8 cellular contexts compared by ENCODE assay signal in the genomic region with DNA sequence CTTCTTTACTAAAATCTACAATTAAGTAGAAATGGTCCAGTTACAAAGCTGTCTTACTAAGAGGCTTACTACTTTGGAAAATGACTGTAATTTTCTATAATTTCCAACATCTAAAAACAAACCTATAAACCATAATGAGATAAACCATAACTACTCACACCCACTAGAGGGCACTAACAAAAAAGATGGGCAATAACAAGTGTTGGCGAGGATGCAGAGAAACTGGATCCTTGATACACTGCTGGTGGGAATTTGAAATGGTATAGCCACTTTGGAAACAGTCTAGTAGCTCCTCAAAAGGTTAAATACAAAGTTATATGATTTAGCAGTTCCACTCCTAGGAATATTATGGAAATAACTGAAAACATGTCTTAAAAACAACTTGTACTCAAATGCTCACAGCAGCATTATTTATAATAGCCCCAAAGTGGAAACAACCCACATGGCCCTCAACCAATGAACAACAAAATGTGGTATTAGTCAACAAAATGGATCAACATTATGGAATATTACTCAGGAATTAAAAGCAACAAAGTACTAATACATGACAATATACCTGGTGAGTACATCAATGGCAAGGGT. TPM values are rescaled to one million over a fixed set of nuclear protein-coding genes. Genes with fewer than 3 reads are reported as not detected.
DNase-seq lines count a peak whose midpoint lies in the region; ATAC-seq and TF ChIP-seq lines count a peak whose summit lies in the region.

No MANE protein-coding gene starts in this region.

- DNase-seq in H9, result no peak
- DNase-seq in WERI-Rb-1, result no peak
- DNase-seq in iris pigment epithelial cell (ENCODE audit: low read depth), result peak; percentile 42
- DNase-seq in stimulated activated effector memory CD8-positive, alpha-beta T cell treated with anti-CD3 and anti-CD28 coated beads, Interleukin-12 subunit alpha, Interleukin-12 subunit beta, amount 100 ng/mL, for 72 hours (ENCODE audit: low spot score in 2 of 2), result no peak
- DNase-seq in activated gamma-delta T cell treated with Interleukin-2 at 50 U/mL for 16 hours, result no peak
- DNase-seq in cortex of kidney (lab: John Stamatoyannopoulos, UW), result no peak

- H3K23ac ChIP-seq in H9 (ENCODE audit: insufficient read length, low read depth, low read length), result no peak overlapping the region

- H3K9me3 Mint-ChIP-seq in H9, result no peaks in the 10 kb centered on the region
- no peaks in the 10 kb centered on the region for H3K9me3 Mint-ChIP-seq in stimulated activated effector memory CD8-positive, alpha-beta T cell treated with anti-CD3 and anti-CD28 coated beads, Interleukin-12 subunit alpha, Interleukin-12 subunit beta, amount 100 ng/mL, for 72 hours

- no peaks in the 10 kb centered on the region for H3K4me1 Mint-ChIP-seq in H9
- H3K4me1 Mint-ChIP-seq in stimulated activated effector memory CD8-positive, alpha-beta T cell treated with anti-CD3 and anti-CD28 coated beads, Interleukin-12 subunit alpha, Interleukin-12 subunit beta, amount 100 ng/mL, for 72 hours, result peaks cover 25% of the 10 kb centered on the region

- H3K4me2 ChIP-seq in H9 (ENCODE audit: insufficient read depth, insufficient read length, low read length), result no peak overlapping the region

- H2AK5ac ChIP-seq in H9 (ENCODE audit: insufficient read length, low read length), result no peak overlapping the region

- H3K9me3 ChIP-seq in H9 (ENCODE audit: control insufficient read depth, low read depth, low read length) (no peaks in the 10 kb centered on the region), WERI-Rb-1 (ENCODE audit: severe bottlenecking) (no peaks in the 10 kb centered on the region)

- H2BK20ac ChIP-seq in H9 (ENCODE audit: low read depth, low read length, poor library complexity, severe bottlenecking), result no peak overlapping the region

- no peak overlapping the region for H4K91ac ChIP-seq in H9 (ENCODE audit: insufficient read length, low read depth, low read length)

- no peak overlapping the region for H3K56ac ChIP-seq in H9 (ENCODE audit: insufficient read length, low read depth, low read length)

- H3K4me1 ChIP-seq in H9 (ENCODE audit: insufficient read depth, low read length), result no peaks in the 10 kb centered on the region

- no peak overlapping the region for H4K8ac ChIP-seq in H9 (replicated peaks; ENCODE audit: insufficient read length, low read depth, low read length)

- no peaks in the 10 kb centered on the region for H3K36me3 Mint-ChIP-seq in H9 (ENCODE audit: insufficient read depth in 1 of 3, low read depth in 3 of 3)
- H3K36me3 Mint-ChIP-seq in stimulated activated effector memory CD8-positive, alpha-beta T cell treated with anti-CD3 and anti-CD28 coated beads, Interleukin-12 subunit alpha, Interleukin-12 subunit beta, amount 100 ng/mL, for 72 hours, result peaks cover 58% of the 10 kb centered on the region

- no peak overlapping the region for H3K4ac ChIP-seq in H9 (ENCODE audit: low read depth, low read length)

- H3K27me3 Mint-ChIP-seq in H9 (ENCODE audit: low read depth), result no peaks in the 10 kb centered on the region

- H3K23me2 ChIP-seq in H9 (ENCODE audit: insufficient read length, low read depth, low read length, poor library complexity, severe bottlenecking), result no peaks in the 10 kb centered on the region

- TF ChIP-seq CTCF in C4-2B (conservative IDR thresholded peaks at IDR 0.05) (peak; percentile 30), H9 (conservative IDR thresholded peaks at IDR 0.05) (peak; percentile 65), WERI-Rb-1 (IDR thresholded peaks at IDR 0.05; ENCODE audit: low read depth, low read length) (0 out of 2 replicates have a peak, but pooled peaks have one; percentile 11)

- no peak overlapping the region for H2BK5ac ChIP-seq in H9 (ENCODE audit: insufficient read length, low read length)

- no peak overlapping the region for H3K18ac ChIP-seq in H9 (ENCODE audit: insufficient read length, low read depth, low read length)

- no peak overlapping the region for H3K27ac Mint-ChIP-seq in H9
- no peak overlapping the region for H3K27ac Mint-ChIP-seq in stimulated activated effector memory CD8-positive, alpha-beta T cell treated with anti-CD3 and anti-CD28 coated beads, Interleukin-12 subunit alpha, Interleukin-12 subunit beta, amount 100 ng/mL, for 72 hours

- no peak for ATAC-seq in stimulated activated effector memory CD8-positive, alpha-beta T cell treated with anti-CD3 and anti-CD28 coated beads, Interleukin-12 subunit alpha, Interleukin-12 subunit beta, amount 100 ng/mL, for 72 hours
- no peak for ATAC-seq in GM18868 (IDR thresholded peaks at IDR 0.05; ENCODE audit: unreplicated experiment)

- H4K5ac ChIP-seq in H9 (ENCODE audit: insufficient read length, low read depth, low read length), result no peak overlapping the region

- H3K27ac ChIP-seq in C4-2B (no peak overlapping the region), H9 (ENCODE audit: insufficient read length, low read depth, low read length) (no peak overlapping the region), WERI-Rb-1 (no peak overlapping the region)

- no peaks in the 10 kb centered on the region for H4K20me1 ChIP-seq in H9 (ENCODE audit: control insufficient read depth, insufficient read depth, insufficient read length)

- no peaks in the 10 kb centered on the region for H3K79me2 ChIP-seq in H9 (ENCODE audit: insufficient read depth, low read length)

- no peak overlapping the region for H3K4me3 Mint-ChIP-seq in H9
- H3K4me3 Mint-ChIP-seq in stimulated activated effector memory CD8-positive, alpha-beta T cell treated with anti-CD3 and anti-CD28 coated beads, Interleukin-12 subunit alpha, Interleukin-12 subunit beta, amount 100 ng/mL, for 72 hours, result no peak overlapping the region

- H2AFZ ChIP-seq in H9 (ENCODE audit: low read length), result no peak overlapping the region

- H2BK12ac ChIP-seq in H9 (ENCODE audit: insufficient read length, low read depth, low read length), result no peak overlapping the region

- H3T11ph ChIP-seq in H9 (ENCODE audit: low read length), result no peak overlapping the region

- WGBS in H9 (ENCODE audit: extremely low coverage, insufficient read length, low lambda C conversion rate), result no CpG with 5 or more reads among the region's 1 CpG

- no peak overlapping the region for H3K14ac ChIP-seq in H9 (ENCODE audit: insufficient read depth, low read length)

- H2BK15ac ChIP-seq in H9 (ENCODE audit: low read depth, low read length), result no peak overlapping the region

- no peaks in the 10 kb centered on the region for H3K27me3 ChIP-seq in H9 (ENCODE audit: insufficient read depth, low read length)
- no peaks in the 10 kb centered on the region for H3K27me3 ChIP-seq in WERI-Rb-1 (ENCODE audit: insufficient read depth, low read depth, severe bottlenecking)

- H3K4me3 ChIP-seq in WERI-Rb-1 (ENCODE audit: low read depth, low read length), result no peak overlapping the region

- no peaks in the 10 kb centered on the region; the same call in 1 of the 2 replicates for H3K36me3 ChIP-seq in WERI-Rb-1

- no peaks in the 10 kb centered on the region for H3K79me1 ChIP-seq in H9 (ENCODE audit: insufficient read depth, low read depth, low read length, poor library complexity, severe bottlenecking)

- H2BK120ac ChIP-seq in H9 (ENCODE audit: low read depth, low read length, poor library complexity, severe bottlenecking), result no peak overlapping the region

- H3K9ac ChIP-seq in H9 (ENCODE audit: extremely low read depth, insufficient read length, low read length), result no peak overlapping the region

RNA-seq across cellular contexts. Expression of gene GJA10, which starts 50.6 kb away (rescaled TPM):
- total RNA-seq in H9 (2021), result not detected in 2 replicates

Comparison
In these comparisons a context has a peak if more than half of its experiments do, and no peak if none do; other contexts are left out.
1. CTCF ChIP-seq: peak in every context shown above with its lines; median percentile 65 in H9; 30 in C4-2B; 11 in WERI-Rb-1.